12 cellular contexts compared by ENCODE assay signal in the genomic region with DNA sequence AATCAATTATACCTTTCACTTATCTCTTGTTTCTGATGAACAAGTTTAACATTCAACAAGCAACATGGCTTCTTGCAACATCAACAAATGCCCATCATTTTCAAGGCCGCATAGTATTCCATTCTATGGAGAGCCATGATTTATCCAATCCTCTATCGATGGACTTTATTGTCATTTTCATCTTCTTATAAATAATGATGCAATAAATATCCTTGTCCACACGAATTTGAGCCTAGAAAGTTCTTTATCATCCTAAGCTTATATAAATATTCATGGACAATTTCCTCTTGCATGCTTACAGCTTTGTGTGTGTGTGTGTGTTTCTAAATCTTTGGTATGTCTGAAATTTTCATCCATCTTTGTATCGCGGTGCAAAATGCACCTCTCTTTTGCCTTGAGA.
"Had no signal": no experiment of that assay in that cellular context is flagged by ENCODE, and none has a peak within 500 bp of the region (broad histone marks: within the 10 kb centered on the region; RNA-seq: fewer than 3 reads in every experiment).

No MANE protein-coding gene starts in this region.

- H3K36me3 ChIP-seq: heart right ventricle, left ventricle myocardium inferior, ovary, thoracic aorta had no signal

- H3K4me3 ChIP-seq: heart right ventricle, left ventricle myocardium inferior, ovary, thoracic aorta had no signal

- H3K27ac ChIP-seq: ovary had no signal

- ATAC-seq: heart right ventricle had no signal

- H3K4me3 Mint-ChIP-seq: activated CD8-positive, alpha-beta T cell treated with anti-CD3 and anti-CD28 coated beads for 36 hours had no signal

- H3K9me3 Mint-ChIP-seq: activated CD8-positive, alpha-beta T cell treated with anti-CD3 and anti-CD28 coated beads for 36 hours; stimulated activated naive CD8-positive, alpha-beta T cell treated with anti-CD3 and anti-CD28 coated beads, Interleukin-15, amount 100 ng/mL, for 72 hours had no signal

- DNase-seq: activated CD8-positive, alpha-beta T cell treated with anti-CD3 and anti-CD28 coated beads for 36 hours; activated naive CD4-positive, alpha-beta T cell treated with Interleukin-2 at 50 U/mL for 16 hours; effector CD4-positive, alpha-beta T cell; foreskin melanocyte; heart right ventricle; left ventricle myocardium inferior; mesendoderm; ovary; stimulated activated CD4-positive, alpha-beta T cell treated with anti-CD3 and anti-CD28 coated beads, Interleukin-4, amount 100 ng/mL, for 1 hour; stimulated activated CD8-positive, alpha-beta memory T cell treated with anti-CD3 and anti-CD28 coated beads, Interleukin-4, amount 100 ng/mL, for 48 hours; stimulated activated naive CD8-positive, alpha-beta T cell treated with anti-CD3 and anti-CD28 coated beads, Interleukin-15, amount 100 ng/mL, for 72 hours had no signal

- H3K9me3 ChIP-seq: heart right ventricle, left ventricle myocardium inferior, ovary, thoracic aorta had no signal

- H3K27me3 ChIP-seq: ovary had no signal
